ENCODE assay signal across 8 cellular contexts in genomic region chr2:226797289-226797988, GRCh38. TPM values are rescaled to one million over a fixed set of nuclear protein-coding genes. Genes with fewer than 3 reads are reported as not detected.
DNase-seq lines count a peak whose midpoint lies in the region; ATAC-seq and TF ChIP-seq lines count a peak whose summit lies in the region.

No MANE protein-coding gene starts in this region.

- POLR2A ChIA-PET in AG04449 (lab: Yijun Ruan, JAX): no interaction called here

- no peak overlapping the region for H3K9ac ChIP-seq in HUES64 (ENCODE audit: low read depth, low read length)
- H3K9ac ChIP-seq in endodermal cell (ENCODE audit: extremely low read depth, low read length, poor library complexity, severe bottlenecking): no peak overlapping the region

- peak overlapping the region; percentile 83 for H3K4me3 ChIP-seq in AG04449 (ENCODE audit: low read depth, low read length)
- H3K4me3 ChIP-seq in HUES64 (ENCODE audit: low read length): peak overlapping the region; percentile 76; the same call in 1 of the 2 replicates
- H3K4me3 ChIP-seq in endodermal cell (ENCODE audit: low read length): no peak overlapping the region

- H3K9me3 ChIP-seq in HUES64 (ENCODE audit: insufficient read depth, low read depth, low read length): no peaks in the 10 kb centered on the region
- H3K9me3 ChIP-seq in endodermal cell (ENCODE audit: control insufficient read depth, low read length): no peaks in the 10 kb centered on the region

- H3K4me3 Mint-ChIP-seq in endodermal cell: peak overlapping the region; percentile 78
- H3K4me3 Mint-ChIP-seq in naive B cell: peak overlapping the region; percentile 58 to 85 (median 76)

- H3K27me3 ChIP-seq in HUES64 (ENCODE audit: insufficient read depth, low read length): no peaks in the 10 kb centered on the region
- no peaks in the 10 kb centered on the region for H3K27me3 ChIP-seq in endodermal cell (ENCODE audit: control insufficient read depth, insufficient read depth, low read length, poor library complexity, severe bottlenecking)

- H3K36me3 ChIP-seq in HUES64 (ENCODE audit: insufficient read depth, low read length) (peaks cover 48% of the 10 kb centered on the region), endodermal cell (ENCODE audit: control insufficient read depth, insufficient read depth, low read length) (peaks cover 5% of the 10 kb centered on the region)

- no peak for DNase-seq in AG04449 (ENCODE audit: low read depth, low spot score)
- DNase-seq in endodermal cell: no peak
- no peak for DNase-seq in naive B cell
- no peak for DNase-seq in COLO829 (ENCODE audit: low spot score)
- DNase-seq in superior temporal gyrus (ENCODE audit: extremely low spot score): no peak
- no peak for DNase-seq in NCI-H345 treated with DMSO at 0.1 percent for 48 hours (lab: John Stamatoyannopoulos, UW; ENCODE audit: unreplicated experiment)

- WGBS in HUES64: 96% methylated on average over 50 of the region's 50 CpGs
- WGBS in endodermal cell (ENCODE audit: insufficient coverage in 1 of 2, insufficient read length in 1 of 2), 2 experiments: 96 to 97% methylated on average over 50 of the region's 50 CpGs

- H3K4me1 ChIP-seq in HUES64 (ENCODE audit: insufficient read depth, low read length): peaks cover 34% of the 10 kb centered on the region
- peaks cover 12% of the 10 kb centered on the region for H3K4me1 ChIP-seq in endodermal cell (ENCODE audit: control insufficient read depth, insufficient read depth, low read length)

- H3K27me3 Mint-ChIP-seq in endodermal cell (ENCODE audit: insufficient read depth): no peaks in the 10 kb centered on the region
- H3K27me3 Mint-ChIP-seq in naive B cell: peaks cover 0 to under 1% (median 0%) of the 10 kb centered on the region in 3 donors

- CTCF ChIA-PET in AG04449 (lab: Yijun Ruan, JAX): interaction anchor here (0.6 to 9.6 kb wide), 10 partner anchors 20 to 1128 kb away, joined by 3 to 117 read pairs (median 4); no protein-coding TSS in a partner anchor

- no peak overlapping the region for H3K27ac ChIP-seq in HUES64 (ENCODE audit: low read depth, low read length)
- H3K27ac ChIP-seq in endodermal cell (ENCODE audit: low read depth, low read length): no peak overlapping the region

- H3K27ac Mint-ChIP-seq in endodermal cell (no peak overlapping the region), naive B cell (peak overlapping the region in 2 of 6 donors; percentile 13 to 33)

- H3K9me3 Mint-ChIP-seq in endodermal cell (no peaks in the 10 kb centered on the region), naive B cell (no peaks in the 10 kb centered on the region)

- TF ChIP-seq CTCF in AG04449 (IDR thresholded peaks at IDR 0.05; ENCODE audit: insufficient read depth, low read length, missing control alignments): no peak
- no peak for TF ChIP-seq CTCF in endodermal cell (conservative IDR thresholded peaks at IDR 0.05)

- ATAC-seq in naive B cell (ENCODE audit: low read depth in 2 of 2) (no peak), HG02798 (IDR thresholded peaks at IDR 0.05; ENCODE audit: poor library complexity, unreplicated experiment) (no peak)

- H3K36me3 Mint-ChIP-seq in endodermal cell (ENCODE audit: low read depth) (peaks cover 25% of the 10 kb centered on the region), naive B cell (no peaks in the 10 kb centered on the region)

- H3K4me1 Mint-ChIP-seq in endodermal cell: peaks cover 24% of the 10 kb centered on the region
- peaks cover 34 to 54% (median 50%) of the 10 kb centered on the region in 3 donors for H3K4me1 Mint-ChIP-seq in naive B cell

RNA-seq across cellular contexts. Expression of gene IRS1, which starts 2.2 kb away (rescaled TPM):
- polyA plus RNA-seq in HUES64 (2013, experiment 1 of 2): 10.6 TPM
- 11.2 TPM for polyA plus RNA-seq in HUES64 (2013, experiment 2 of 2)
- 10 to 100 TPM; 16.2 to 16.6 TPM for total RNA-seq in endodermal cell
- 17.0 TPM for polyA plus RNA-seq in endodermal cell (2013, experiment 1 of 2)
- 15.8 TPM for polyA plus RNA-seq in endodermal cell (2013, experiment 2 of 2)
- polyA plus RNA-seq in naive B cell (ENCODE audit: low read depth in 6 of 6): 1 to 10 TPM in 1 of 6 donors, under 1 TPM in 5; 0.43 to 2.7 (median 0.73) TPM

RNA-seq across cellular contexts. Expression of gene RHBDD1, which starts 38.4 kb away (rescaled TPM):
- polyA plus RNA-seq in HUES64 (2013, experiment 1 of 2): 11.1 TPM
- polyA plus RNA-seq in HUES64 (2013, experiment 2 of 2): 15.4 TPM
- 10 to 100 TPM; 35.2 to 46.2 TPM for total RNA-seq in endodermal cell
- polyA plus RNA-seq in endodermal cell (2013, experiment 1 of 2): 24.5 TPM
- 19.1 TPM for polyA plus RNA-seq in endodermal cell (2013, experiment 2 of 2)
- polyA plus RNA-seq in naive B cell (ENCODE audit: low read depth in 6 of 6): 10 to 100 TPM; 30.6 to 63.5 (median 49.6) TPM
